ENCODE assay signal across 8 cellular contexts in genomic region chr3:195001961-195002861, GRCh38.
DNase-seq lines count a peak whose midpoint lies in the region; ATAC-seq and TF ChIP-seq lines count a peak whose summit lies in the region.

No MANE protein-coding gene starts in this region.

- H3K36me3 Mint-ChIP-seq in Caco-2 (ENCODE audit: insufficient read depth, unreplicated experiment) (no peaks in the 10 kb centered on the region), neural crest cell (ENCODE audit: low read depth) (no peaks in the 10 kb centered on the region)
- no peaks in the 10 kb centered on the region for H3K36me3 Mint-ChIP-seq in activated T-cell treated with anti-CD3 and anti-CD28 coated beads, Interleukin-2, amount 50 U/mL, for 24 hours (ENCODE audit: low read depth)

- DNase-seq in Caco-2 (peak; percentile 73 to 74), NCI-H1417 treated with DMSO at 0.1 percent for 48 hours (lab: John Stamatoyannopoulos, UW) (peak; percentile 94), SJSA1 (ENCODE audit: low read depth in 1 of 2, low spot score in 2 of 2) (peak; percentile 20 to 47), neural crest cell (ENCODE audit: low read depth, low spot score) (peak; percentile 8)
- no peak for DNase-seq in activated T-cell treated with anti-CD3 and anti-CD28 coated beads, Interleukin-2, amount 50 U/mL, for 24 hours

- peaks cover 6% of the 10 kb centered on the region; the same call in 1 of the 2 replicates for H3K4me1 ChIP-seq in Caco-2
- no peaks in the 10 kb centered on the region for H3K4me1 ChIP-seq in SJSA1 (replicated peaks)

- H3K4me3 Mint-ChIP-seq in Caco-2 (ENCODE audit: unreplicated experiment): no peak overlapping the region
- no peak overlapping the region for H3K4me3 Mint-ChIP-seq in neural crest cell
- no peak overlapping the region for H3K4me3 Mint-ChIP-seq in activated T-cell treated with anti-CD3 and anti-CD28 coated beads, Interleukin-2, amount 50 U/mL, for 24 hours

- TF ChIP-seq CTCF in Caco-2 (IDR thresholded peaks at IDR 0.05; ENCODE audit: insufficient read depth in 1 of 2, low read depth in 1 of 2, low read length in 1 of 2, severe bottlenecking in 1 of 2, unreplicated experiment in 1 of 2): peak; percentile 41 to 85
- peak; percentile 62 for TF ChIP-seq CTCF in neural crest cell (conservative IDR thresholded peaks at IDR 0.05)

- H3K27me3 Mint-ChIP-seq in Caco-2 (ENCODE audit: insufficient read depth, unreplicated experiment) (no peaks in the 10 kb centered on the region), neural crest cell (ENCODE audit: low read depth) (no peaks in the 10 kb centered on the region)
- peaks cover 7% of the 10 kb centered on the region for H3K27me3 Mint-ChIP-seq in activated T-cell treated with anti-CD3 and anti-CD28 coated beads, Interleukin-2, amount 50 U/mL, for 24 hours

- H3K4me3 ChIP-seq in Caco-2 (ENCODE audit: low read depth, low read length) (no peak overlapping the region), SJSA1 (no peak overlapping the region)

- no peak overlapping the region for H3K27ac ChIP-seq in SJSA1

- intact Hi-C loops in Caco-2 (cut with micrococcal nuclease; ENCODE audit: unreplicated experiment): loop anchor here (1.0 to 2.0 kb wide), 3 partner anchors 69 to 258 kb away; no protein-coding TSS in a partner anchor

- H3K36me3 ChIP-seq in Caco-2 (ENCODE audit: control insufficient read depth, insufficient read depth, low read length) (no peaks in the 10 kb centered on the region), SJSA1 (no peaks in the 10 kb centered on the region)

- POLR2A ChIA-PET in Caco-2 (lab: Charles Lee): interaction anchor here (0.6 kb wide), 1 partner anchor 233 kb away, joined by 5 read pairs; no protein-coding TSS in a partner anchor

- H3K9me3 ChIP-seq in Caco-2 (no peaks in the 10 kb centered on the region), SJSA1 (replicated peaks) (no peaks in the 10 kb centered on the region)

- H3K27ac Mint-ChIP-seq in Caco-2 (ENCODE audit: unreplicated experiment) (no peak overlapping the region), neural crest cell (ENCODE audit: unreplicated experiment) (no peak overlapping the region)
- H3K27ac Mint-ChIP-seq in activated T-cell treated with anti-CD3 and anti-CD28 coated beads, Interleukin-2, amount 50 U/mL, for 24 hours: no peak overlapping the region

- H3K4me1 Mint-ChIP-seq in Caco-2 (ENCODE audit: low read depth, unreplicated experiment): no peaks in the 10 kb centered on the region
- peaks cover 9% of the 10 kb centered on the region for H3K4me1 Mint-ChIP-seq in neural crest cell
- H3K4me1 Mint-ChIP-seq in activated T-cell treated with anti-CD3 and anti-CD28 coated beads, Interleukin-2, amount 50 U/mL, for 24 hours (ENCODE audit: low read depth): no peaks in the 10 kb centered on the region

- H3K9me3 Mint-ChIP-seq in Caco-2 (ENCODE audit: unreplicated experiment) (no peaks in the 10 kb centered on the region), neural crest cell (no peaks in the 10 kb centered on the region)
- H3K9me3 Mint-ChIP-seq in activated T-cell treated with anti-CD3 and anti-CD28 coated beads, Interleukin-2, amount 50 U/mL, for 24 hours: no peaks in the 10 kb centered on the region

- CTCF ChIA-PET in Caco-2 (lab: Charles Lee): interaction anchor here (0.8 to 2.3 kb wide), 7 partner anchors 12 to 319 kb away, joined by 3 to 8 read pairs (median 3); no protein-coding TSS in a partner anchor

- H3K27me3 ChIP-seq in Caco-2 (replicated peaks; ENCODE audit: control insufficient read depth, insufficient read depth, low read length): no peaks in the 10 kb centered on the region
- H3K27me3 ChIP-seq in SJSA1 (replicated peaks): no peaks in the 10 kb centered on the region

- ATAC-seq in GM21723 (IDR thresholded peaks at IDR 0.05; ENCODE audit: unreplicated experiment): peak; percentile 82
- ATAC-seq in esophagus mucosa: peak; percentile 80
- no peak for ATAC-seq in HG03045 (IDR thresholded peaks at IDR 0.05; ENCODE audit: unreplicated experiment)

- no TSS peak for BruUV-seq in Caco-2 (replicated peaks; lab: Mats Ljungman, UMichigan)
